ENCODE assay signal across 29 cellular contexts in the genomic region with DNA sequence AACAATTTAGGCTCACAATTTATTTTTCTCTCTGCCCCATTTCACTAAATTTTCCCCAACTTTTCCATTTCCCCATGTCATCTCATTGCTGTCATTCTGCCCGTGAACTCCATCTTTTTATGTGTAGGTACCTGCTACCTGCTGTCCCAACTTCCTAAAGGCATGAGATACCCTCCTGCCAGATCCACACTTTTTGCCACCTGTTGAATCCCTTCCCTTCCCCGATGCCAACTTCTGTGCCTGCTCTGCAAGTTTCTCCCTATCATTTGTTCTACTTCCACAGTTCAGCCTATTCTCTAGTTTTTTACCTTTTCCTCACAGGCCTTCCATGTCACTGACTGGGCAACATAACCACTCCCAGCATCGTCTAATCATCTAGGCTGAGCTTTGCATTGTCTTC.
"Had no signal": no experiment of that assay in that cellular context is flagged by ENCODE, and none has a peak within 500 bp of the region (broad histone marks: within the 10 kb centered on the region; RNA-seq: fewer than 3 reads in every experiment).

No MANE protein-coding gene starts in this region.

- H3K4me3 ChIP-seq: adrenal gland, ascending aorta, body of pancreas, breast epithelium, cardiac muscle cell had no signal

- H3K4me1 ChIP-seq: adrenal gland, ascending aorta, body of pancreas, breast epithelium had no signal

- H3K9me3 ChIP-seq: adrenal gland, ascending aorta, body of pancreas, breast epithelium had no signal

- DNase-seq: activated effector memory CD4-positive, alpha-beta T cell treated with anti-CD3 and anti-CD28 coated beads, Interleukin-2, amount 50 U/mL, for 16 hours; activated effector memory CD4-positive, alpha-beta T cell treated with Interleukin-2 at 50 U/mL for 16 hours; activated gamma-delta T cell; activated gamma-delta T cell treated with Interleukin-2 at 50 U/mL for 16 hours; activated naive CD4-positive, alpha-beta T cell; activated naive CD4-positive, alpha-beta T cell treated with anti-CD3 and anti-CD28 coated beads for 36 hours; activated naive CD4-positive, alpha-beta T cell treated with anti-CD3 and anti-CD28 coated beads, Interleukin-2, amount 10 ng/mL, durations not matched to agents 7 days and 5 days; activated naive CD4-positive, alpha-beta T cell treated with anti-CD3 and anti-CD28 coated beads, Interleukin-2, amount 50 U/mL, for 16 hours; activated naive CD4-positive, alpha-beta T cell treated with Interleukin-2 at 50 U/mL for 16 hours; activated naive CD8-positive, alpha-beta T cell treated with anti-CD3 and anti-CD28 coated beads for 36 hours; activated naive CD8-positive, alpha-beta T cell treated with anti-CD3 and anti-CD28 coated beads, Interleukin-2, amount 10 ng/mL, durations not matched to agents 7 days and 5 days; activated naive CD8-positive, alpha-beta T cell treated with anti-CD3 and anti-CD28 coated beads, Interleukin-2, amount 50 U/mL, for 24 hours; activated T-cell treated with anti-CD3 and anti-CD28 coated beads, Interleukin-2, amount 50 U/mL, for 24 hours; activated T-cell treated with anti-CD3 and anti-CD28 coated beads, Interleukin-2, amount 50 U/mL, for 4 hours; activated T-cell treated with anti-CD3 and anti-CD28 coated beads, Interleukin-2, amount 50 U/mL, for 48 hours; activated T-cell treated with anti-CD3 and anti-CD28 coated beads, Interleukin-2, amount 50 U/mL, for 72 hours; adrenal gland; amniotic stem cell; amygdala; anterior cingulate cortex; aorta; body of pancreas; brain microvascular endothelial cell; caudate nucleus; central memory CD4-positive, alpha-beta T cell; cerebellar nuclear complex had no signal

- H3K36me3 ChIP-seq: adrenal gland, ascending aorta, brain microvascular endothelial cell, breast epithelium, cardiac muscle cell had no signal

- H3K27ac ChIP-seq: adrenal gland, ascending aorta, body of pancreas, brain microvascular endothelial cell, breast epithelium, cardiac muscle cell had no signal
